ENCODE assay signal across 8 cellular contexts in the genomic region with DNA sequence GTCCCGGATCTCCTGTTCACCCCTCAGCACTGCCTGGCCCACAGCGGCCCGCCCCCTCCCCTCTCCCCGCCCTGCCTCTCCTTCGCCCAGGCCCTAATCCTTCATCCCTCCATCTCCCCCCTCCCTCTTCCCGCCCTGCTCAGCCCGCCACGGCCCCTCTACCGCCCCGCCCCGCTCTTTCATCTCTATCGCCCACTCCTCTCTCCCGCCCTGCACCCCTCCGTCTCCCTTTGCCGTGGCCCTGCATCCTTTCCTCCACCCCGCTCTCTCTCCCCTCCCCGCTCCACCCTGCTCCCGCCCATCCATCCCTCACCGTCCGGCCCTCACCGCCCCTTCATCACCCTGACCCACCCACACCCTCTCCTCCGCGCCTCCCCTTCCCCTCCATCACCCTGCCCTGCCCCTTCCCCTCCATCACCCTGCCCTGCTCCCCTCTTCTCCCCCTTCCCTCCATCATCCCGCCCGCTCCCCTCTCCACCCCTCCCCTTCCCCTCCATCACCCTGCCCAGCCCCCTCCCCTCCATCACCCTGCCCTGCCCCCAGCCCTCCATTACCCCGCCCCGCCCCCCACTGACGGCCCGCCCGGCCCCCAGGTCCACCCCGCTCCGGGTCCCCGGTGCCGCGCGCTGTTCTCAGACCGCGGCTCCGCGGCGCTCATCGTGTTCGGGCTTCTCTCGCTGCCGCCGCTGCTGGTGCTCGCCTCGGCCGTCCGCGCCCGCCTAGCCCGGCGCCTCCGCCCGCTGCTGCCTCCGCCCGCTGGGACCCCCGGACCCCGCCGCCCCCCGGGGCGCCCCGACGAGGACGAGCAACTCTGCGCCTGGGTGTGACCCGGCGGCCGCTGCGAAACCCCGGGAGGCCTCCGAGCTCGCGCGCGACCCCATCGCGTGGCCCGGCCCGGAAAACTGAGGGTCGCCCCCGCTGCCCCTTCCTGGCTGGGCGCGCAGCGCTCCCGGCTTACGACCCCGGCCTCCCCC. TPM values are rescaled to one million over a fixed set of nuclear protein-coding genes. Genes with fewer than 3 reads are reported as not detected.
DNase-seq lines count a peak whose midpoint lies in the region; ATAC-seq, FAIRE-seq and TF ChIP-seq lines count a peak whose summit lies in the region.

No MANE protein-coding gene starts in this region.

- peak; percentile 42 for DNase-seq in GM10248 (ENCODE audit: extremely low spot score)
- peak; percentile 99 for DNase-seq in NCI-H82 (lab: John Stamatoyannopoulos, UW)
- peak; percentile 52 to 68 for DNase-seq in frontal cortex (ENCODE audit: low spot score in 2 of 2)
- DNase-seq in putamen (ENCODE audit: low spot score), result peak; percentile 78
- no peak for DNase-seq in activated naive CD4-positive, alpha-beta T cell (lab: John Stamatoyannopoulos, UW)
- DNase-seq in stimulated activated CD8-positive, alpha-beta memory T cell treated with anti-CD3 and anti-CD28 coated beads, Interleukin-4, amount 100 ng/mL, for 48 hours, result no peak

- POLR2A ChIA-PET in GM10248 (lab: Yijun Ruan, JAX), result no interaction called here

- FAIRE-seq in frontal cortex (lab: Jason Lieb, UNC), result no peak

- TF ChIP-seq CTCF in GM10248 (IDR thresholded peaks at IDR 0.05; ENCODE audit: control extremely low read depth, extremely low read depth, low read depth, missing control alignments), result no peak

- ATAC-seq in HG03097 (IDR thresholded peaks at IDR 0.05; ENCODE audit: low FRiP score, unreplicated experiment) (no peak), GM18861 (IDR thresholded peaks at IDR 0.05; ENCODE audit: unreplicated experiment) (no peak)

- CTCF ChIA-PET in GM10248 (lab: Yijun Ruan, JAX), result interaction anchor here (1.0 kb wide), 1 partner anchor 10 kb away, joined by 3 read pairs; no protein-coding TSS in a partner anchor

RNA-seq across cellular contexts. Expression of gene ANKRD65, which starts 6.2 kb away (rescaled TPM):
- total RNA-seq in frontal cortex, result 1.2 TPM

RNA-seq across cellular contexts. Expression of gene VWA1, which starts 8.2 kb away (rescaled TPM):
- 2.9 TPM for total RNA-seq in frontal cortex

RNA-seq across cellular contexts. Expression of gene MRPL20, which starts 20.2 kb away (rescaled TPM):
- 54.6 TPM for total RNA-seq in frontal cortex

RNA-seq across cellular contexts. Expression of gene ATAD3C, which starts 22.2 kb away (rescaled TPM):
- not detected for total RNA-seq in frontal cortex

RNA-seq across cellular contexts. Expression of gene CCNL2, which starts 28.1 kb away (rescaled TPM):
- total RNA-seq in frontal cortex, result 84.0 TPM

Comparison
In these comparisons a context has a peak if more than half of its experiments do, and no peak if none do; other contexts are left out.
1. DNase-seq: peak in GM10248 (single experiment), NCI-H82 (single experiment), frontal cortex (2 of 2) and putamen (single experiment); none in activated naive CD4-positive, alpha-beta T cell (0 of 4) and stimulated activated CD8-positive, alpha-beta memory T cell treated with anti-CD3 and anti-CD28 coated beads, Interleukin-4, amount 100 ng/mL, for 48 hours (single experiment).